ENCODE assay signal across 11 cellular contexts in genomic region chr10:77500754-77501151, GRCh38.
DNase-seq lines count a peak whose midpoint lies in the region; ATAC-seq and TF ChIP-seq lines count a peak whose summit lies in the region.
"Had no signal": no experiment of that assay in that cellular context is flagged by ENCODE, and none has a peak within 500 bp of the region (broad histone marks: within the 10 kb centered on the region; RNA-seq: fewer than 3 reads in every experiment).

No MANE protein-coding gene starts in this region.

- H3K4me1 Mint-ChIP-seq in natural killer cell treated with Interleukin-12 subunit alpha and Interleukin-12 subunit beta and Interleukin-15 and Interleukin-18, amount 100 ng/mL, for 72 hours (ENCODE audit: low read depth in 2 of 2): no peaks in the 10 kb centered on the region
- H3K4me1 Mint-ChIP-seq in natural killer cell: no peaks in the 10 kb centered on the region

- H3K4me3 ChIP-seq in adipocyte (ENCODE audit: low read length): no peak overlapping the region
- H3K4me3 ChIP-seq in tibial artery: no peak overlapping the region
- no peak overlapping the region for H3K4me3 ChIP-seq in lower lobe of right lung
- no peak overlapping the region for H3K4me3 ChIP-seq in dorsolateral prefrontal cortex
- H3K4me3 ChIP-seq: upper lobe of left lung had no signal

- peak; percentile 13 to 28 for ATAC-seq in natural killer cell treated with Interleukin-12 subunit alpha and Interleukin-12 subunit beta and Interleukin-15 and Interleukin-18, amount 100 ng/mL, for 72 hours
- ATAC-seq in natural killer cell (no peak), HG03095 (IDR thresholded peaks at IDR 0.05; ENCODE audit: unreplicated experiment) (peak; percentile 58), lower lobe of right lung (no peak)

- H3K4me1 ChIP-seq in adipocyte (ENCODE audit: control insufficient read depth, insufficient read depth, low read length): peaks cover 31% of the 10 kb centered on the region
- H3K4me1 ChIP-seq in tibial artery: peaks cover 0 to 67% (median 36%) of the 10 kb centered on the region in 4 donors
- peaks cover 10% of the 10 kb centered on the region for H3K4me1 ChIP-seq in lower lobe of right lung

- no peak overlapping the region for H3K27ac Mint-ChIP-seq in natural killer cell treated with Interleukin-12 subunit alpha and Interleukin-12 subunit beta and Interleukin-15 and Interleukin-18, amount 100 ng/mL, for 72 hours
- H3K27ac Mint-ChIP-seq in natural killer cell: no peak overlapping the region
- H3K27ac Mint-ChIP-seq: T-helper 2 cell treated with Interferon-gamma antibody and Interleukin-4, amounts not matched to agents 5 μg/mL and 100 μg/mL, for 36 hours had no signal

- H3K9ac ChIP-seq in adipocyte (ENCODE audit: low read length): no peak overlapping the region

- H3K27ac ChIP-seq in tibial artery (peak overlapping the region; percentile 31 to 35), lower lobe of right lung (no peak overlapping the region), dorsolateral prefrontal cortex (peak overlapping the region in 16 of 59 donors; percentile 22 to 74 (median 48))
- H3K27ac ChIP-seq: upper lobe of left lung had no signal

- H3K36me3 ChIP-seq in adipocyte (ENCODE audit: control insufficient read depth, insufficient read depth, low read length, severe bottlenecking): no peaks in the 10 kb centered on the region
- H3K36me3 ChIP-seq in tibial artery: no peaks in the 10 kb centered on the region
- no peaks in the 10 kb centered on the region for H3K36me3 ChIP-seq in lower lobe of right lung
- H3K36me3 ChIP-seq: upper lobe of left lung had no signal

- H3K4me3 Mint-ChIP-seq in natural killer cell treated with Interleukin-12 subunit alpha and Interleukin-12 subunit beta and Interleukin-15 and Interleukin-18, amount 100 ng/mL, for 72 hours: no peak overlapping the region
- H3K4me3 Mint-ChIP-seq in natural killer cell: no peak overlapping the region
- H3K4me3 Mint-ChIP-seq: T-helper 2 cell treated with Interferon-gamma antibody and Interleukin-4, amounts not matched to agents 5 μg/mL and 100 μg/mL, for 36 hours had no signal

- intact Hi-C loops in natural killer cell (cut with micrococcal nuclease): no loop called here
- intact Hi-C loops in tibial artery (cut with DNase I; ENCODE audit: low total_unique reads): no loop called here
- intact Hi-C loops in lower lobe of right lung (cut with DNase I): no loop called here
- intact Hi-C loops in dorsolateral prefrontal cortex (cut with DNase I): loop anchor here in 1 of 2 donors (10.0 kb wide), 2 partner anchors 106 to 326 kb away; no protein-coding TSS in a partner anchor

- DNase-seq in natural killer cell treated with Interleukin-12 subunit alpha and Interleukin-12 subunit beta and Interleukin-15 and Interleukin-18, amount 100 ng/mL, for 72 hours (ENCODE audit: low spot score): no peak
- no peak for DNase-seq in natural killer cell
- DNase-seq in adipocyte (ENCODE audit: low read depth): peak; percentile 35
- no peak for DNase-seq in tibial artery
- DNase-seq in GM19238 (ENCODE audit: insufficient read length, low spot score): no peak
- no peak for DNase-seq in lower lobe of right lung
- no peak for DNase-seq in dorsolateral prefrontal cortex
- DNase-seq: activated gamma-delta T cell treated with Interleukin-2 at 50 U/mL for 16 hours, upper lobe of left lung had no signal

- TF ChIP-seq CTCF in natural killer cell (IDR thresholded peaks at IDR 0.05) (no peak), tibial artery (IDR thresholded peaks at IDR 0.05) (no peak), lower lobe of right lung (IDR thresholded peaks at IDR 0.05) (no peak), dorsolateral prefrontal cortex (IDR thresholded peaks at IDR 0.05 in 54 of 56, conservative IDR thresholded peaks at IDR 0.05 in 2 of 56; ENCODE audit: low read depth in 1 of 56, partially characterized antibody in 56 of 56) (no peak)

- no peaks in the 10 kb centered on the region for H3K36me3 Mint-ChIP-seq in natural killer cell treated with Interleukin-12 subunit alpha and Interleukin-12 subunit beta and Interleukin-15 and Interleukin-18, amount 100 ng/mL, for 72 hours
- H3K36me3 Mint-ChIP-seq in natural killer cell: no peaks in the 10 kb centered on the region

- no peaks in the 10 kb centered on the region for H3K27me3 ChIP-seq in adipocyte (replicated peaks; ENCODE audit: control insufficient read depth, insufficient read depth, low read length)
- no peaks in the 10 kb centered on the region for H3K27me3 ChIP-seq in tibial artery
- H3K27me3 ChIP-seq in lower lobe of right lung (ENCODE audit: low read depth): no peaks in the 10 kb centered on the region
- no peaks in the 10 kb centered on the region for H3K27me3 ChIP-seq in dorsolateral prefrontal cortex
- H3K27me3 ChIP-seq: upper lobe of left lung had no signal

- peaks cover 20 to 22% of the 10 kb centered on the region in 2 donors for H3K27me3 Mint-ChIP-seq in natural killer cell treated with Interleukin-12 subunit alpha and Interleukin-12 subunit beta and Interleukin-15 and Interleukin-18, amount 100 ng/mL, for 72 hours
- peaks cover 9 to 25% of the 10 kb centered on the region in 2 donors for H3K27me3 Mint-ChIP-seq in natural killer cell (ENCODE audit: low read depth in 2 of 2)

- H3K9me3 ChIP-seq in adipocyte (ENCODE audit: control insufficient read depth, low read length): no peaks in the 10 kb centered on the region
- no peaks in the 10 kb centered on the region for H3K9me3 ChIP-seq in tibial artery
- no peaks in the 10 kb centered on the region for H3K9me3 ChIP-seq in lower lobe of right lung
- H3K9me3 ChIP-seq: upper lobe of left lung had no signal

- no peaks in the 10 kb centered on the region for H3K9me3 Mint-ChIP-seq in natural killer cell treated with Interleukin-12 subunit alpha and Interleukin-12 subunit beta and Interleukin-15 and Interleukin-18, amount 100 ng/mL, for 72 hours
- no peaks in the 10 kb centered on the region for H3K9me3 Mint-ChIP-seq in natural killer cell
- H3K9me3 Mint-ChIP-seq: T-helper 2 cell treated with Interferon-gamma antibody and Interleukin-4, amounts not matched to agents 5 μg/mL and 100 μg/mL, for 36 hours had no signal

Comparison
In these comparisons a context has a peak if more than half of its experiments do, and no peak if none do; other contexts are left out.
1. ATAC-seq: peak in natural killer cell treated with Interleukin-12 subunit alpha and Interleukin-12 subunit beta and Interleukin-15 and Interleukin-18, amount 100 ng/mL, for 72 hours (2 of 2) and HG03095 (single experiment); none in natural killer cell (0 of 3) and lower lobe of right lung (0 of 2).